In genomic region chr11:8772571-8772970, GRCh38 we compare ENCODE assay signal across 24 cellular contexts.
DNase-seq lines count a peak whose midpoint lies in the region; ATAC-seq, FAIRE-seq and TF ChIP-seq lines count a peak whose summit lies in the region.
"Had no signal": no experiment of that assay in that cellular context is flagged by ENCODE, and none has a peak within 500 bp of the region (broad histone marks: within the 10 kb centered on the region; RNA-seq: fewer than 3 reads in every experiment).

No MANE protein-coding gene starts in this region.

- DNase-seq in RWPE2 (ENCODE audit: low spot score), result no peak
- no peak for DNase-seq in chondrocyte (ENCODE audit: low spot score)
- no peak for DNase-seq in thoracic aorta (ENCODE audit: low spot score)
- no peak for DNase-seq in cerebellar cortex (ENCODE audit: low spot score)
- no peak for DNase-seq in urothelium cell line (ENCODE audit: low spot score)
- DNase-seq: activated CD4-positive, alpha-beta T cell treated with anti-CD3 and anti-CD28 coated beads, Interleukin-2, amount 10 ng/mL, durations not matched to agents 7 days and 5 days; activated naive CD8-positive, alpha-beta T cell treated with anti-CD3 and anti-CD28 coated beads, Interleukin-2, amount 50 U/mL, for 24 hours; CD4-positive, alpha-beta memory T cell; DMS53; Karpas-422; left lung; NCI-H1930; NCI-H345; T-helper 17 cell had no signal

- H3K27ac ChIP-seq in RWPE2 (ENCODE audit: poor library complexity, severe bottlenecking) (peak overlapping the region; percentile 78), thoracic aorta (peak overlapping the region; percentile 80 to 92)
- H3K27ac ChIP-seq: neutrophil, SJCRH30 had no signal

- peaks cover 85% of the 10 kb centered on the region for H3K4me1 Mint-ChIP-seq in chondrocyte (ENCODE audit: low read depth)
- peaks cover 72% of the 10 kb centered on the region for H3K4me1 Mint-ChIP-seq in nephron
- H3K4me1 Mint-ChIP-seq: CD4-positive, alpha-beta memory T cell had no signal

- H3K9me3 Mint-ChIP-seq in chondrocyte (ENCODE audit: low read depth) (no peaks in the 10 kb centered on the region), nephron (no peaks in the 10 kb centered on the region)
- H3K9me3 Mint-ChIP-seq: activated CD4-positive, alpha-beta T cell treated with anti-CD3 and anti-CD28 coated beads, Interleukin-2, amount 10 ng/mL, durations not matched to agents 7 days and 5 days; activated naive CD8-positive, alpha-beta T cell treated with anti-CD3 and anti-CD28 coated beads, Interleukin-2, amount 50 U/mL, for 24 hours; CD4-positive, alpha-beta memory T cell; dendritic cell treated with granulocyte-macrophage colony-stimulating factor and Interleukin-4, amounts not matched to agents 40 ng/mL and 50 ng/mL, for 4 days had no signal

- H3K4me3 Mint-ChIP-seq in chondrocyte (ENCODE audit: unreplicated experiment) (no peak overlapping the region), nephron (no peak overlapping the region)
- H3K4me3 Mint-ChIP-seq: activated CD4-positive, alpha-beta T cell treated with anti-CD3 and anti-CD28 coated beads, Interleukin-2, amount 10 ng/mL, durations not matched to agents 7 days and 5 days; activated naive CD8-positive, alpha-beta T cell treated with anti-CD3 and anti-CD28 coated beads, Interleukin-2, amount 50 U/mL, for 24 hours; CD4-positive, alpha-beta memory T cell; dendritic cell treated with granulocyte-macrophage colony-stimulating factor and Interleukin-4, amounts not matched to agents 40 ng/mL and 50 ng/mL, for 4 days; T-helper 17 cell had no signal

- H3K27me3 Mint-ChIP-seq in chondrocyte (ENCODE audit: low read depth) (no peaks in the 10 kb centered on the region), nephron (ENCODE audit: low read depth) (no peaks in the 10 kb centered on the region)
- H3K27me3 Mint-ChIP-seq: activated naive CD8-positive, alpha-beta T cell treated with anti-CD3 and anti-CD28 coated beads, Interleukin-2, amount 50 U/mL, for 24 hours; dendritic cell treated with granulocyte-macrophage colony-stimulating factor and Interleukin-4, amounts not matched to agents 40 ng/mL and 50 ng/mL, for 4 days had no signal

- H3K27me3 ChIP-seq in RWPE2 (ENCODE audit: insufficient read depth, poor library complexity, severe bottlenecking), result no peaks in the 10 kb centered on the region
- H3K27me3 ChIP-seq in thoracic aorta (replicated peaks; ENCODE audit: insufficient read depth), result no peaks in the 10 kb centered on the region
- H3K27me3 ChIP-seq: left lung, neutrophil, SJCRH30, upper lobe of left lung had no signal

- ATAC-seq in RWPE2 (ENCODE audit: low read depth) (no peak), thoracic aorta (ENCODE audit: insufficient number of reproducible peaks, low FRiP score, low read depth) (no peak), HG02759 (IDR thresholded peaks at IDR 0.05; ENCODE audit: unreplicated experiment) (no peak), HG02642 (IDR thresholded peaks at IDR 0.05; ENCODE audit: poor library complexity, unreplicated experiment) (no peak)
- ATAC-seq: activated naive CD8-positive, alpha-beta T cell treated with anti-CD3 and anti-CD28 coated beads, Interleukin-2, amount 50 U/mL, for 24 hours; left lung; T-helper 17 cell had no signal

- TF ChIP-seq CTCF in RWPE2 (IDR thresholded peaks at IDR 0.05; ENCODE audit: poor library complexity, severe bottlenecking) (no peak), chondrocyte (IDR thresholded peaks at IDR 0.05) (no peak), nephron (IDR thresholded peaks at IDR 0.05; ENCODE audit: unreplicated experiment in 3 of 3) (no peak), thoracic aorta (IDR thresholded peaks at IDR 0.05) (no peak)

- H3K4me3 ChIP-seq in RWPE2 (ENCODE audit: severe bottlenecking) (no peak overlapping the region), thoracic aorta (no peak overlapping the region)
- H3K4me3 ChIP-seq: left lung, SJCRH30, upper lobe of left lung had no signal

- H3K9me3 ChIP-seq in RWPE2 (ENCODE audit: severe bottlenecking) (no peaks in the 10 kb centered on the region), thoracic aorta (no peaks in the 10 kb centered on the region)
- H3K9me3 ChIP-seq: left lung, neutrophil, SJCRH30, upper lobe of left lung had no signal

- FAIRE-seq in urothelium cell line (lab: Jason Lieb, UNC), result no peak
- FAIRE-seq: bronchial epithelial cell, endothelial cell of umbilical vein, HTR-8/SVneo had no signal

- H3K4me1 ChIP-seq in RWPE2 (ENCODE audit: insufficient read depth, poor library complexity, severe bottlenecking) (peaks cover 69% of the 10 kb centered on the region), thoracic aorta (ENCODE audit: control insufficient read depth in 1 of 2, low read depth in 2 of 2) (peaks cover 57 to 82% of the 10 kb centered on the region in 2 donors)

- H3K36me3 Mint-ChIP-seq in chondrocyte (ENCODE audit: low read depth) (peaks cover 5% of the 10 kb centered on the region), nephron (ENCODE audit: low read depth) (peaks cover 3% of the 10 kb centered on the region)
- H3K36me3 Mint-ChIP-seq: CD4-positive, alpha-beta memory T cell had no signal

- H3K36me3 ChIP-seq in RWPE2 (ENCODE audit: low read depth) (no peaks in the 10 kb centered on the region; the same call in 1 of the 2 replicates), thoracic aorta (no peaks in the 10 kb centered on the region)
- H3K36me3 ChIP-seq: left lung, neutrophil, upper lobe of left lung had no signal

- H3K27ac Mint-ChIP-seq in chondrocyte (ENCODE audit: unreplicated experiment) (peak overlapping the region; percentile 88), nephron (peak overlapping the region in 2 of 3 experiments; percentile 36 to 71)
- H3K27ac Mint-ChIP-seq: activated CD4-positive, alpha-beta T cell treated with anti-CD3 and anti-CD28 coated beads, Interleukin-2, amount 10 ng/mL, durations not matched to agents 7 days and 5 days; activated naive CD8-positive, alpha-beta T cell treated with anti-CD3 and anti-CD28 coated beads, Interleukin-2, amount 50 U/mL, for 24 hours; dendritic cell treated with granulocyte-macrophage colony-stimulating factor and Interleukin-4, amounts not matched to agents 40 ng/mL and 50 ng/mL, for 4 days; T-helper 17 cell had no signal
